8 cellular contexts compared by ENCODE assay signal in genomic region chr2:174341301-174341994, GRCh38. TPM values are rescaled to one million over a fixed set of nuclear protein-coding genes. Genes with fewer than 3 reads are reported as not detected.
DNase-seq lines count a peak whose midpoint lies in the region; ATAC-seq and TF ChIP-seq lines count a peak whose summit lies in the region.

No MANE protein-coding gene starts in this region.

- H3K4me3 ChIP-seq in epithelial cell of esophagus (ENCODE audit: low read length), result no peak overlapping the region

- H3K27ac ChIP-seq in 22Rv1, result no peak overlapping the region

- peak; percentile 63 for ATAC-seq in HG03432 (IDR thresholded peaks at IDR 0.05; ENCODE audit: unreplicated experiment)

- DNase-seq in NOMO-1 treated with DMSO at 0.1 percent for 48 hours (lab: John Stamatoyannopoulos, UW; ENCODE audit: unreplicated experiment), result peak; percentile 83
- peak; percentile 95 for DNase-seq in activated CD8-positive, alpha-beta memory T cell treated with anti-CD3 and anti-CD28 coated beads, Interleukin-2, amount 50 U/mL, for 48 hours
- DNase-seq in epithelial cell of esophagus (ENCODE audit: low read depth), result peak; percentile 83
- DNase-seq in mucosa of gallbladder (ENCODE audit: low spot score), result peak; percentile 90
- peak; percentile 78 to 81 for DNase-seq in stimulated activated CD8-positive, alpha-beta memory T cell treated with anti-CD3 and anti-CD28 coated beads, Interleukin-7, amount 100 ng/mL, for 1 hour (ENCODE audit: low read depth in 2 of 2)

- TF ChIP-seq CTCF in 22Rv1 (IDR thresholded peaks at IDR 0.05) (peak; percentile 85), GM12874 (IDR thresholded peaks at IDR 0.05; ENCODE audit: insufficient read depth, low read depth, low read length) (peak; percentile 92), epithelial cell of esophagus (IDR thresholded peaks at IDR 0.05; ENCODE audit: insufficient read depth, low read depth, low read length, missing control alignments) (peak; percentile 97)

RNA-seq across cellular contexts. Expression of gene SP9, which starts 6.7 kb away (rescaled TPM):
- total RNA-seq in mucosa of gallbladder, result not detected

RNA-seq across cellular contexts. Expression of gene SCRN3, which starts 54.1 kb away (rescaled TPM):
- total RNA-seq in mucosa of gallbladder, result 26.4 TPM
